In genomic region chr11:76471378-76471777, GRCh38 we compare ENCODE assay signal across 23 cellular contexts.
"Had no signal": no experiment of that assay in that cellular context is flagged by ENCODE, and none has a peak within 500 bp of the region (broad histone marks: within the 10 kb centered on the region; RNA-seq: fewer than 3 reads in every experiment).

No MANE protein-coding gene starts in this region.

- H3K27me3 ChIP-seq: SJSA1 had no signal

- DNase-seq: Kasumi-1, MM.1S, NCI-H1092 treated with DMSO at 0.1 percent for 48 hours, NCI-H1436, NCI-H187, NCI-H2029, NCI-H2081 treated with DMSO at 0.1 percent for 48 hours, NCI-H2171, NCI-H226, NCI-H446, NCI-H510A, NCI-H524 treated with DMSO at 0.1 percent for 48 hours, NCI-H69, NCI-H774, Right ventricle myocardium superior, RPMI8226, SIG-M5 had no signal

- H3K9me3 ChIP-seq: SJSA1 had no signal

- H3K27ac ChIP-seq: HL-60, KMS-11, SJSA1 had no signal

- H3K4me3 ChIP-seq: SJSA1, SK-N-MC had no signal

- H3K36me3 ChIP-seq: SJSA1 had no signal

- H3K9ac ChIP-seq: KMS-11 had no signal

- FAIRE-seq: HTR-8/SVneo, RCC 7860 had no signal

- H3K4me2 ChIP-seq: KMS-11 had no signal

- H3K4me1 ChIP-seq: SJSA1 had no signal
